Comparison of ENCODE assay signal across 2 cellular contexts in the genomic region with DNA sequence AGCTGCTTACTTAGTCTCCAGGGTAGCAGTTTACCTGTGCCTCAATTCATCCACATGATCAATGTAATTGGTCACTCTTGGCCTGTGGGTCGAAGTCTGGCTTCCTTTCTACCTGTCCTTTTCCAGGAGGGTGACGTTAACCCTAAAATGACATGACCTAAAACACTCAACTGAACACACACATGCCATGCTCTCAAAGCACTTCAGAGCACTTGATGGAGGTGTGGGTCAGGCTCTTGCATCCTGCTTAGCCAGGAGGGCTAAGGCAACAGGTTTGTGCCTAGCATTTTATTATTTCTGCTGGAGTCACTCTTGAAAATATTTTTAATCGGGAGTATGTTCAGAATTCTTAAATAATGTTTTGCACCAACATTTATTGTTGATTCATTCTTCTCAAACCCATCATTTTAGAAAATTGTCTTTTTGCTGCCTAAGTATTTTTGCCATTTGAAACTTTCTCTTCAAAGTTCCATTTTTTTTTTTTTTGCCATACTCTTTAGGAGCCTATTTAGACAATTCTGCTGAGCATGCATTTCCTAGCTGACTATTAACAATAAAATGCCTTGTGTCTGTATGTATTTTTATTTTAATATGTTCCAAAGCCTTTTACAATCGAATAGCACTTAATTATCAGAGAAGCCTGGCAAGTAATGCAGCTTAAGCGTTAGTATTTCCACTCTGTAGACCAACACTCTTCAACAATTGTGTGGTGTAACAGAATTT.
TF ChIP-seq lines count a peak whose summit lies in the region.

No MANE protein-coding gene starts in this region.

TF ChIP-seq in IMR-90, 13 proteins besides CTCF, POLR2A, EP300 and RAD21:
- TF ChIP-seq RFX5 (IDR thresholded peaks at IDR 0.05; ENCODE audit: low read depth, low read length) (no peak), MAFK (IDR thresholded peaks at IDR 0.05; ENCODE audit: low read depth, low read length) (peak; percentile 88), CEBPB (IDR thresholded peaks at IDR 0.05; ENCODE audit: low read depth, low read length) (no peak), FOS (IDR thresholded peaks at IDR 0.05; ENCODE audit: low read depth, low read length) (no peak)

TF ChIP-seq in K562, 482 proteins besides CTCF, POLR2A, EP300 and RAD21:
- TF ChIP-seq MECOM (CRISPR knock-in tag; IDR thresholded peaks at IDR 0.05) (no peak), ZNF316 (IDR thresholded peaks at IDR 0.05) (0 out of 2 replicates have a peak, but pooled peaks have one; percentile 1)
